In the genomic region with DNA sequence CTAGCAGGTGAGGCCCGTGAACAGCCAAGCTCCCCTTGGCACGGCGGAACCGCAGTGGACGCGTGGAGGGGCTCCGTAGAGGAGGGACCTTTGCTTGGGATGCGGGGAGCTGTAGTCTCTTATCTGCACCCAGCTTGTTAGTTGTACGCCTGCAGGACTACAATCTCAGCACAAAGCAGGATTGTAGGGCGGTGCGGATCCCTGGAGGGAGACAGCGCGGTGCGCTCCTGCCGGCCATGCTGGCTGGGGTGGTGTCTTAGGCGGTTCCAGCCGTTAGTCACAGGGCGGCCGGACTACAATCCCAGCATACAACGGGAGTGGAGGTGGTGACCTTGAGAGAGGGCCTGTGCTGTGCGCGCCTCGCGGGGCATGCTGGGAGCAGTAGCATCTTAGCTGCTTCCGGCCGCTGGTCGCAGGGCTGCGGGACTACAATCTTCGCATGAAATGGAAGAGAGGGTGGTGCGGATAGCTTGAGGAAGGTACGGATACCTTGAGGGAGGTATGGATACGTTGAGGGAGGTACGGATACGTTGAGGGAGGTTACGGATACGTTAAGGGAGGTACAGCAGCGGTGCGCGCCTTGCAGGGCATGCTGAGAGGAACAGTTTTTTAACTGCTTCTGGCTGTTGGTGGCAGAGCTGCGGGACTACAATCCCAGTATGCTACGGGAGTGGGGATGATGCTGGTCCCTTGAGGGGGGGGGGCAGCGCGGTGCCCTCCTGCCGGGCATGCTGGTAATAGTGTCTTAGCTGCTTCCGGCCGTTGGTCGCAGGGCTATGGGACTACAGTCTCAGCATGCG, we compare ENCODE assay signal across 1 cellular context.
TF ChIP-seq lines count a peak whose summit lies in the region.

No MANE protein-coding gene starts in this region.

TF ChIP-seq in K562, 482 proteins besides CTCF, POLR2A, EP300 and RAD21 (continued from another document):
- TF ChIP-seq ZBTB40 (IDR thresholded peaks at IDR 0.05): peak; percentile 75
- no peak for TF ChIP-seq ZBTB40 (CRISPR knock-in tag; IDR thresholded peaks at IDR 0.05)
- TF ChIP-seq NKRF (IDR thresholded peaks at IDR 0.05; ENCODE audit: borderline replicate concordance): peak; percentile 16
- TF ChIP-seq, protein P1, sequence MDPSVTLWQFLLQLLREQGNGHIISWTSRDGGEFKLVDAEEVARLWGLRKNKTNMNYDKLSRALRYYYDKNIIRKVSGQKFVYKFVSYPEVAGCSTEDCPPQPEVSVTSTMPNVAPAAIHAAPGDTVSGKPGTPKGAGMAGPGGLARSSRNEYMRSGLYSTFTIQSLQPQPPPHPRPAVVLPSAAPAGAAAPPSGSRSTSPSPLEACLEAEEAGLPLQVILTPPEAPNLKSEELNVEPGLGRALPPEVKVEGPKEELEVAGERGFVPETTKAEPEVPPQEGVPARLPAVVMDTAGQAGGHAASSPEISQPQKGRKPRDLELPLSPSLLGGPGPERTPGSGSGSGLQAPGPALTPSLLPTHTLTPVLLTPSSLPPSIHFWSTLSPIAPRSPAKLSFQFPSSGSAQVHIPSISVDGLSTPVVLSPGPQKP (CRISPR knock-in tag; IDR thresholded peaks at IDR 0.05): no peak
- TF ChIP-seq ZNF232 (CRISPR knock-in tag; IDR thresholded peaks at IDR 0.05): no peak
- 0 out of 2 replicates have a peak, but pooled peaks have one; percentile 51 for TF ChIP-seq NFRKB (IDR thresholded peaks at IDR 0.05; ENCODE audit: low read depth)
- peak; percentile 64 for TF ChIP-seq CTBP1 (IDR thresholded peaks at IDR 0.05; ENCODE audit: borderline replicate concordance)
- 0 out of 2 replicates have a peak, but pooled peaks have one; percentile 76 for TF ChIP-seq ZNF830 (CRISPR knock-in tag; IDR thresholded peaks at IDR 0.05)
- peak; percentile 21; the same call in 1 of the 2 replicates for TF ChIP-seq HNRNPL (IDR thresholded peaks at IDR 0.05; ENCODE audit: low read depth, low read length)
- 0 out of 2 replicates have a peak, but pooled peaks have one; percentile 70 for TF ChIP-seq NR2F6 (CRISPR knock-in tag; IDR thresholded peaks at IDR 0.05)
- no peak for TF ChIP-seq TOE1 (IDR thresholded peaks at IDR 0.05; ENCODE audit: borderline replicate concordance)
- TF ChIP-seq TOE1 (CRISPR knock-in tag; IDR thresholded peaks at IDR 0.05; ENCODE audit: borderline replicate concordance, low read depth): no peak
- TF ChIP-seq ZNF583 (CRISPR knock-in tag; IDR thresholded peaks at IDR 0.05): peak; percentile 32; the same call in 1 of the 2 replicates
- TF ChIP-seq ZNF639 (CRISPR knock-in tag; conservative IDR thresholded peaks at IDR 0.05 in 1 of 2, IDR thresholded peaks at IDR 0.05 in 1 of 2): peak in 1 of 2 experiments; percentile 44; a peak in 1 of 4 replicates
- TF ChIP-seq, protein P2, sequence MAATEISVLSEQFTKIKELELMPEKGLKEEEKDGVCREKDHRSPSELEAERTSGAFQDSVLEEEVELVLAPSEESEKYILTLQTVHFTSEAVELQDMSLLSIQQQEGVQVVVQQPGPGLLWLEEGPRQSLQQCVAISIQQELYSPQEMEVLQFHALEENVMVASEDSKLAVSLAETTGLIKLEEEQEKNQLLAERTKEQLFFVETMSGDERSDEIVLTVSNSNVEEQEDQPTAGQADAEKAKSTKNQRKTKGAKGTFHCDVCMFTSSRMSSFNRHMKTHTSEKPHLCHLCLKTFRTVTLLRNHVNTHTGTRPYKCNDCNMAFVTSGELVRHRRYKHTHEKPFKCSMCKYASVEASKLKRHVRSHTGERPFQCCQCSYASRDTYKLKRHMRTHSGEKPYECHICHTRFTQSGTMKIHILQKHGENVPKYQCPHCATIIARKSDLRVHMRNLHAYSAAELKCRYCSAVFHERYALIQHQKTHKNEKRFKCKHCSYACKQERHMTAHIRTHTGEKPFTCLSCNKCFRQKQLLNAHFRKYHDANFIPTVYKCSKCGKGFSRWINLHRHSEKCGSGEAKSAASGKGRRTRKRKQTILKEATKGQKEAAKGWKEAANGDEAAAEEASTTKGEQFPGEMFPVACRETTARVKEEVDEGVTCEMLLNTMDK (IDR thresholded peaks at IDR 0.05; ENCODE audit: borderline replicate concordance, insufficient read depth, low read depth, low read length, poor library complexity, severe bottlenecking): no peak
- no peak; the same call in 1 of the 2 replicates for TF ChIP-seq SP1 (CRISPR knock-in tag; IDR thresholded peaks at IDR 0.05)
- TF ChIP-seq E2F6 (IDR thresholded peaks at IDR 0.05; ENCODE audit: borderline replicate concordance in 1 of 2, extremely low read depth in 1 of 2, insufficient read depth in 1 of 2, insufficient read length in 1 of 2, low read depth in 1 of 2, low read length in 1 of 2, poor library complexity in 1 of 2, severe bottlenecking in 1 of 2): peak in 1 of 2 experiments; percentile 59
